1 cellular context compared by ENCODE assay signal in genomic region chr17:81923302-81924260, GRCh38.
TF ChIP-seq lines count a peak whose summit lies in the region.

No MANE protein-coding gene starts in this region.

TF ChIP-seq in K562, 482 proteins besides CTCF, POLR2A, EP300 and RAD21 (continued from another document and continues in another):
- TF ChIP-seq, protein P1, sequence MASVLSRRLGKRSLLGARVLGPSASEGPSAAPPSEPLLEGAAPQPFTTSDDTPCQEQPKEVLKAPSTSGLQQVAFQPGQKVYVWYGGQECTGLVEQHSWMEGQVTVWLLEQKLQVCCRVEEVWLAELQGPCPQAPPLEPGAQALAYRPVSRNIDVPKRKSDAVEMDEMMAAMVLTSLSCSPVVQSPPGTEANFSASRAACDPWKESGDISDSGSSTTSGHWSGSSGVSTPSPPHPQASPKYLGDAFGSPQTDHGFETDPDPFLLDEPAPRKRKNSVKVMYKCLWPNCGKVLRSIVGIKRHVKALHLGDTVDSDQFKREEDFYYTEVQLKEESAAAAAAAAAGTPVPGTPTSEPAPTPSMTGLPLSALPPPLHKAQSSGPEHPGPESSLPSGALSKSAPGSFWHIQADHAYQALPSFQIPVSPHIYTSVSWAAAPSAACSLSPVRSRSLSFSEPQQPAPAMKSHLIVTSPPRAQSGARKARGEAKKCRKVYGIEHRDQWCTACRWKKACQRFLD (CRISPR knock-in tag; IDR thresholded peaks at IDR 0.05) = peak; percentile 86
- TF ChIP-seq RBM25 (IDR thresholded peaks at IDR 0.05; ENCODE audit: low read depth, low read length, severe bottlenecking) = no peak
- no peak for TF ChIP-seq ESRRB (CRISPR knock-in tag; IDR thresholded peaks at IDR 0.05; ENCODE audit: borderline replicate concordance)
- TF ChIP-seq RBM39 (optimal IDR thresholded peaks at IDR 0.05; ENCODE audit: low read depth, low read length) = no peak
- no peak; a peak in 1 of 4 replicates for TF ChIP-seq SRF (CRISPR knock-in tag; IDR thresholded peaks at IDR 0.05)
- peak; percentile 19; the same call in 1 of the 2 replicates for TF ChIP-seq PHF8 (IDR thresholded peaks at IDR 0.05; ENCODE audit: borderline replicate concordance, low read length)
- no peak for TF ChIP-seq BRD9 (IDR thresholded peaks at IDR 0.05; ENCODE audit: low read depth, partially characterized antibody)
- no peak for TF ChIP-seq FOS (IDR thresholded peaks at IDR 0.05; ENCODE audit: extremely low read depth, insufficient read length)
- TF ChIP-seq HDAC1 (IDR thresholded peaks at IDR 0.05) = peak in 1 of 2 experiments; percentile 71; a peak in 2 of 4 replicates
- TF ChIP-seq, protein P2, sequence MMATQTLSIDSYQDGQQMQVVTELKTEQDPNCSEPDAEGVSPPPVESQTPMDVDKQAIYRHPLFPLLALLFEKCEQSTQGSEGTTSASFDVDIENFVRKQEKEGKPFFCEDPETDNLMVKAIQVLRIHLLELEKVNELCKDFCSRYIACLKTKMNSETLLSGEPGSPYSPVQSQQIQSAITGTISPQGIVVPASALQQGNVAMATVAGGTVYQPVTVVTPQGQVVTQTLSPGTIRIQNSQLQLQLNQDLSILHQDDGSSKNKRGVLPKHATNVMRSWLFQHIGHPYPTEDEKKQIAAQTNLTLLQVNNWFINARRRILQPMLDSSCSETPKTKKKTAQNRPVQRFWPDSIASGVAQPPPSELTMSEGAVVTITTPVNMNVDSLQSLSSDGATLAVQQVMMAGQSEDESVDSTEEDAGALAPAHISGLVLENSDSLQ (IDR thresholded peaks at IDR 0.05) = peak; percentile 6; the same call in 1 of the 2 replicates
- TF ChIP-seq USF1 (CRISPR knock-in tag; IDR thresholded peaks at IDR 0.05) = no peak
- no peak for TF ChIP-seq ZNF507 (tag; conservative IDR thresholded peaks at IDR 0.05)
- peak; percentile 13; the same call in 1 of the 2 replicates for TF ChIP-seq ZNF583 (CRISPR knock-in tag; IDR thresholded peaks at IDR 0.05)
- TF ChIP-seq, protein P3, sequence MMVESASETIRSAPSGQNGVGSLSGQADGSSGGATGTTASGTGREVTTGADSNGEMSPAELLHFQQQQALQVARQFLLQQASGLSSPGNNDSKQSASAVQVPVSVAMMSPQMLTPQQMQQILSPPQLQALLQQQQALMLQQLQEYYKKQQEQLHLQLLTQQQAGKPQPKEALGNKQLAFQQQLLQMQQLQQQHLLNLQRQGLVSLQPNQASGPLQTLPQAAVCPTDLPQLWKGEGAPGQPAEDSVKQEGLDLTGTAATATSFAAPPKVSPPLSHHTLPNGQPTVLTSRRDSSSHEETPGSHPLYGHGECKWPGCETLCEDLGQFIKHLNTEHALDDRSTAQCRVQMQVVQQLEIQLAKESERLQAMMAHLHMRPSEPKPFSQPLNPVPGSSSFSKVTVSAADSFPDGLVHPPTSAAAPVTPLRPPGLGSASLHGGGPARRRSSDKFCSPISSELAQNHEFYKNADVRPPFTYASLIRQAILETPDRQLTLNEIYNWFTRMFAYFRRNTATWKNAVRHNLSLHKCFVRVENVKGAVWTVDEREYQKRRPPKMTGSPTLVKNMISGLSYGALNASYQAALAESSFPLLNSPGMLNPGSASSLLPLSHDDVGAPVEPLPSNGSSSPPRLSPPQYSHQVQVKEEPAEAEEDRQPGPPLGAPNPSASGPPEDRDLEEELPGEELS (CRISPR knock-in tag; IDR thresholded peaks at IDR 0.05; ENCODE audit: borderline replicate concordance) = no peak
- TF ChIP-seq KLF1 (tag; IDR thresholded peaks at IDR 0.05) = no peak
- TF ChIP-seq ZNF316 (IDR thresholded peaks at IDR 0.05) = peak; percentile 100
- TF ChIP-seq HMG20A (CRISPR knock-in tag; conservative IDR thresholded peaks at IDR 0.05) = no peak
- TF ChIP-seq NCOA4 (IDR thresholded peaks at IDR 0.05; ENCODE audit: partially characterized antibody) = no peak
- no peak for TF ChIP-seq POU5F1 (IDR thresholded peaks at IDR 0.05; ENCODE audit: borderline replicate concordance, low read depth, low read length, partially characterized antibody)
- TF ChIP-seq MAFF (IDR thresholded peaks at IDR 0.05; ENCODE audit: low read length) = peak; percentile 99
- TF ChIP-seq, protein P4, sequence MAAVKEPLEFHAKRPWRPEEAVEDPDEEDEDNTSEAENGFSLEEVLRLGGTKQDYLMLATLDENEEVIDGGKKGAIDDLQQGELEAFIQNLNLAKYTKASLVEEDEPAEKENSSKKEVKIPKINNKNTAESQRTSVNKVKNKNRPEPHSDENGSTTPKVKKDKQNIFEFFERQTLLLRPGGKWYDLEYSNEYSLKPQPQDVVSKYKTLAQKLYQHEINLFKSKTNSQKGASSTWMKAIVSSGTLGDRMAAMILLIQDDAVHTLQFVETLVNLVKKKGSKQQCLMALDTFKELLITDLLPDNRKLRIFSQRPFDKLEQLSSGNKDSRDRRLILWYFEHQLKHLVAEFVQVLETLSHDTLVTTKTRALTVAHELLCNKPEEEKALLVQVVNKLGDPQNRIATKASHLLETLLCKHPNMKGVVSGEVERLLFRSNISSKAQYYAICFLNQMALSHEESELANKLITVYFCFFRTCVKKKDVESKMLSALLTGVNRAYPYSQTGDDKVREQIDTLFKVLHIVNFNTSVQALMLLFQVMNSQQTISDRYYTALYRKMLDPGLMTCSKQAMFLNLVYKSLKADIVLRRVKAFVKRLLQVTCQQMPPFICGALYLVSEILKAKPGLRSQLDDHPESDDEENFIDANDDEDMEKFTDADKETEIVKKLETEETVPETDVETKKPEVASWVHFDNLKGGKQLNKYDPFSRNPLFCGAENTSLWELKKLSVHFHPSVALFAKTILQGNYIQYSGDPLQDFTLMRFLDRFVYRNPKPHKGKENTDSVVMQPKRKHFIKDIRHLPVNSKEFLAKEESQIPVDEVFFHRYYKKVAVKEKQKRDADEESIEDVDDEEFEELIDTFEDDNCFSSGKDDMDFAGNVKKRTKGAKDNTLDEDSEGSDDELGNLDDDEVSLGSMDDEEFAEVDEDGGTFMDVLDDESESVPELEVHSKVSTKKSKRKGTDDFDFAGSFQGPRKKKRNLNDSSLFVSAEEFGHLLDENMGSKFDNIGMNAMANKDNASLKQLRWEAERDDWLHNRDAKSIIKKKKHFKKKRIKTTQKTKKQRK (IDR thresholded peaks at IDR 0.05; ENCODE audit: borderline replicate concordance, low read depth, low read length) = no peak
- TF ChIP-seq CHCHD3 (CRISPR knock-in tag; IDR thresholded peaks at IDR 0.05) = no peak
- no peak for TF ChIP-seq ZBTB7A (IDR thresholded peaks at IDR 0.05; ENCODE audit: borderline replicate concordance, control insufficient read depth, low read depth, low read length)
- TF ChIP-seq SLC30A9 (CRISPR knock-in tag; IDR thresholded peaks at IDR 0.05) = no peak
- TF ChIP-seq ZNF79 (CRISPR knock-in tag; IDR thresholded peaks at IDR 0.05; ENCODE audit: low read depth) = no peak
- peak; percentile 27 to 76; a peak in 2 of 4 replicates for TF ChIP-seq TRIM24 (IDR thresholded peaks at IDR 0.05)
- TF ChIP-seq NCOR1 (IDR thresholded peaks at IDR 0.05) = peak; percentile 69
- TF ChIP-seq HNRNPL (IDR thresholded peaks at IDR 0.05; ENCODE audit: low read depth, low read length) = peak; percentile 35; the same call in 1 of the 2 replicates
- TF ChIP-seq JUND (IDR thresholded peaks at IDR 0.05; ENCODE audit: borderline replicate concordance, low read depth, low read length) = peak; percentile 76
- no peak; the same call in 2 of the 3 replicates for TF ChIP-seq JUND (tag; IDR thresholded peaks at IDR 0.05; ENCODE audit: borderline replicate concordance, low read depth, low read length)
- TF ChIP-seq FIP1L1 (IDR thresholded peaks at IDR 0.05; ENCODE audit: low read depth, low read length, poor library complexity, severe bottlenecking) = peak; percentile 47
- TF ChIP-seq FOSL1 (tag; conservative IDR thresholded peaks at IDR 0.05) = peak; percentile 56
- peak; percentile 76 for TF ChIP-seq NBN (IDR thresholded peaks at IDR 0.05; ENCODE audit: low read depth)
- TF ChIP-seq, protein P5, sequence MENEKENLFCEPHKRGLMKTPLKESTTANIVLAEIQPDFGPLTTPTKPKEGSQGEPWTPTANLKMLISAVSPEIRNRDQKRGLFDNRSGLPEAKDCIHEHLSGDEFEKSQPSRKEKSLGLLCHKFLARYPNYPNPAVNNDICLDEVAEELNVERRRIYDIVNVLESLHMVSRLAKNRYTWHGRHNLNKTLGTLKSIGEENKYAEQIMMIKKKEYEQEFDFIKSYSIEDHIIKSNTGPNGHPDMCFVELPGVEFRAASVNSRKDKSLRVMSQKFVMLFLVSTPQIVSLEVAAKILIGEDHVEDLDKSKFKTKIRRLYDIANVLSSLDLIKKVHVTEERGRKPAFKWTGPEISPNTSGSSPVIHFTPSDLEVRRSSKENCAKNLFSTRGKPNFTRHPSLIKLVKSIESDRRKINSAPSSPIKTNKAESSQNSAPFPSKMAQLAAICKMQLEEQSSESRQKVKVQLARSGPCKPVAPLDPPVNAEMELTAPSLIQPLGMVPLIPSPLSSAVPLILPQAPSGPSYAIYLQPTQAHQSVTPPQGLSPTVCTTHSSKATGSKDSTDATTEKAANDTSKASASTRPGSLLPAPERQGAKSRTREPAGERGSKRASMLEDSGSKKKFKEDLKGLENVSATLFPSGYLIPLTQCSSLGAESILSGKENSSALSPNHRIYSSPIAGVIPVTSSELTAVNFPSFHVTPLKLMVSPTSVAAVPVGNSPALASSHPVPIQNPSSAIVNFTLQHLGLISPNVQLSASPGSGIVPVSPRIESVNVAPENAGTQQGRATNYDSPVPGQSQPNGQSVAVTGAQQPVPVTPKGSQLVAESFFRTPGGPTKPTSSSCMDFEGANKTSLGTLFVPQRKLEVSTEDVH (IDR thresholded peaks at IDR 0.05; ENCODE audit: low read depth, partially characterized antibody) = peak; percentile 71
- peak; percentile 16; the same call in 1 of the 2 replicates for TF ChIP-seq KLF16 (IDR thresholded peaks at IDR 0.05)
- TF ChIP-seq, protein P6, sequence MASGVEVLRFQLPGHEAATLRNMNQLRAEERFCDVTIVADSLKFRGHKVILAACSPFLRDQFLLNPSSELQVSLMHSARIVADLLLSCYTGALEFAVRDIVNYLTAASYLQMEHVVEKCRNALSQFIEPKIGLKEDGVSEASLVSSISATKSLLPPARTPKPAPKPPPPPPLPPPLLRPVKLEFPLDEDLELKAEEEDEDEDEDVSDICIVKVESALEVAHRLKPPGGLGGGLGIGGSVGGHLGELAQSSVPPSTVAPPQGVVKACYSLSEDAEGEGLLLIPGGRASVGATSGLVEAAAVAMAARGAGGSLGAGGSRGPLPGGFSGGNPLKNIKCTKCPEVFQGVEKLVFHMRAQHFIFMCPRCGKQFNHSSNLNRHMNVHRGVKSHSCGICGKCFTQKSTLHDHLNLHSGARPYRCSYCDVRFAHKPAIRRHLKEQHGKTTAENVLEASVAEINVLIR (CRISPR knock-in tag; IDR thresholded peaks at IDR 0.05) = 0 out of 2 replicates have a peak, but pooled peaks have one; percentile 18
- TF ChIP-seq MAZ (CRISPR knock-in tag; conservative IDR thresholded peaks at IDR 0.05 in 1 of 2, IDR thresholded peaks at IDR 0.05 in 1 of 2) = peak; percentile 62 to 87
- TF ChIP-seq ZKSCAN8 (CRISPR knock-in tag; IDR thresholded peaks at IDR 0.05) = no peak
- TF ChIP-seq MEF2A (IDR thresholded peaks at IDR 0.05; ENCODE audit: control insufficient read depth, low read depth, low read length) = peak; percentile 47; the same call in 1 of the 2 replicates
- TF ChIP-seq BACH1 (tag; IDR thresholded peaks at IDR 0.05) = peak; percentile 99
- TF ChIP-seq POLR2AphosphoS5 (IDR thresholded peaks at IDR 0.05; ENCODE audit: control insufficient read depth, insufficient read depth, low read depth, low read length) = peak; percentile 72; the same call in 1 of the 2 replicates
- TF ChIP-seq CREB1 (IDR thresholded peaks at IDR 0.05) = no peak
- 0 out of 2 replicates have a peak, but pooled peaks have one; percentile 15 for TF ChIP-seq CREB1 (CRISPR knock-in tag; IDR thresholded peaks at IDR 0.05)
- TF ChIP-seq CEBPB (tag; IDR thresholded peaks at IDR 0.05) = peak; percentile 80; the same call in 1 of the 2 replicates
- peak; percentile 88 for TF ChIP-seq SPI1 (IDR thresholded peaks at IDR 0.05; ENCODE audit: borderline replicate concordance, low read depth, low read length)
- TF ChIP-seq GABPA (tag; conservative IDR thresholded peaks at IDR 0.05; ENCODE audit: low read depth) = peak; percentile 50
- no peak for TF ChIP-seq YBX1 (IDR thresholded peaks at IDR 0.05)
- TF ChIP-seq KAT8 (IDR thresholded peaks at IDR 0.05; ENCODE audit: low read depth) = no peak
- TF ChIP-seq, protein P7, sequence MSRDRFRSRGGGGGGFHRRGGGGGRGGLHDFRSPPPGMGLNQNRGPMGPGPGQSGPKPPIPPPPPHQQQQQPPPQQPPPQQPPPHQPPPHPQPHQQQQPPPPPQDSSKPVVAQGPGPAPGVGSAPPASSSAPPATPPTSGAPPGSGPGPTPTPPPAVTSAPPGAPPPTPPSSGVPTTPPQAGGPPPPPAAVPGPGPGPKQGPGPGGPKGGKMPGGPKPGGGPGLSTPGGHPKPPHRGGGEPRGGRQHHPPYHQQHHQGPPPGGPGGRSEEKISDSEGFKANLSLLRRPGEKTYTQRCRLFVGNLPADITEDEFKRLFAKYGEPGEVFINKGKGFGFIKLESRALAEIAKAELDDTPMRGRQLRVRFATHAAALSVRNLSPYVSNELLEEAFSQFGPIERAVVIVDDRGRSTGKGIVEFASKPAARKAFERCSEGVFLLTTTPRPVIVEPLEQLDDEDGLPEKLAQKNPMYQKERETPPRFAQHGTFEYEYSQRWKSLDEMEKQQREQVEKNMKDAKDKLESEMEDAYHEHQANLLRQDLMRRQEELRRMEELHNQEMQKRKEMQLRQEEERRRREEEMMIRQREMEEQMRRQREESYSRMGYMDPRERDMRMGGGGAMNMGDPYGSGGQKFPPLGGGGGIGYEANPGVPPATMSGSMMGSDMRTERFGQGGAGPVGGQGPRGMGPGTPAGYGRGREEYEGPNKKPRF (IDR thresholded peaks at IDR 0.05; ENCODE audit: low read depth, low read length) = no peak
- TF ChIP-seq CCAR2 (IDR thresholded peaks at IDR 0.05; ENCODE audit: low read depth, low read length) = no peak
- no peak for TF ChIP-seq ZNF717 (CRISPR knock-in tag; IDR thresholded peaks at IDR 0.05)
- peak; percentile 17 for TF ChIP-seq SMAD1 (IDR thresholded peaks at IDR 0.05; ENCODE audit: low read depth, low read length, partially characterized antibody)
- TF ChIP-seq SMARCC2 (IDR thresholded peaks at IDR 0.05; ENCODE audit: low read depth) = peak; percentile 66; the same call in 1 of the 2 replicates
- no peak for TF ChIP-seq ZNF445 (CRISPR knock-in tag; IDR thresholded peaks at IDR 0.05; ENCODE audit: low read depth)
- TF ChIP-seq PML (IDR thresholded peaks at IDR 0.05; ENCODE audit: low read length) = no peak
- TF ChIP-seq SRSF7 (optimal IDR thresholded peaks at IDR 0.05; ENCODE audit: low read depth, low read length) = no peak
- no peak for TF ChIP-seq ZNF133 (CRISPR knock-in tag; IDR thresholded peaks at IDR 0.05)
- TF ChIP-seq RBBP5 (IDR thresholded peaks at IDR 0.05; ENCODE audit: borderline replicate concordance, insufficient read depth, low read length, poor library complexity, severe bottlenecking) = peak; percentile 63
- no peak for TF ChIP-seq NCOA2 (IDR thresholded peaks at IDR 0.05; ENCODE audit: partially characterized antibody in 2 of 2)
